ENCODE assay signal across 1 cellular context in genomic region chr14:67619446-67620216, GRCh38.
A peak's percentile ranks its signal among the peaks of the same experiment; 100 is the strongest.
TF ChIP-seq lines count a peak whose summit lies in the region.

ARG2 (plus strand) TSS chr14:67619920; CDS start chr14:67619978, 58 bp downstream.

TF ChIP-seq in HepG2, 621 proteins besides CTCF, POLR2A, EP300 and RAD21 (continued from another document and continues in another):
- TF ChIP-seq ZNF646 (CRISPR knock-in tag; IDR thresholded peaks at IDR 0.05) (no peak), LRRFIP1 (CRISPR knock-in tag; conservative IDR thresholded peaks at IDR 0.05) (no peak), TRIM22 (IDR thresholded peaks at IDR 0.05) (no peak), CREM (IDR thresholded peaks at IDR 0.05) (peak; percentile 89), CREM (CRISPR knock-in tag; IDR thresholded peaks at IDR 0.05) (peak; percentile 61; the same call in 1 of the 2 replicates), ATF4 (CRISPR knock-in tag; IDR thresholded peaks at IDR 0.05) (peak in 1 of 2 experiments; percentile 61; a peak in 1 of 4 replicates), ZNF597 (CRISPR knock-in tag; IDR thresholded peaks at IDR 0.05) (no peak), HNF4A (CRISPR knock-in tag; IDR thresholded peaks at IDR 0.05) (0 out of 2 replicates have a peak, but pooled peaks have one; percentile 25), PHF5A (CRISPR knock-in tag; IDR thresholded peaks at IDR 0.05; ENCODE audit: low read depth, unreplicated experiment) (no peak), POGZ (CRISPR knock-in tag; IDR thresholded peaks at IDR 0.05) (peak; percentile 92), ZNF20 (CRISPR knock-in tag; IDR thresholded peaks at IDR 0.05) (no peak), ZNF512 (CRISPR knock-in tag; IDR thresholded peaks at IDR 0.05) (no peak), PBX3 (CRISPR knock-in tag; IDR thresholded peaks at IDR 0.05; ENCODE audit: borderline replicate concordance) (no peak), PITX1 (CRISPR knock-in tag; IDR thresholded peaks at IDR 0.05) (peak; percentile 31; the same call in 1 of the 2 replicates), UBTF (CRISPR knock-in tag; IDR thresholded peaks at IDR 0.05) (peak; percentile 78), ZNF605 (CRISPR knock-in tag; IDR thresholded peaks at IDR 0.05) (peak; percentile 87), ZBTB7B (CRISPR knock-in tag; IDR thresholded peaks at IDR 0.05) (0 out of 2 replicates have a peak, but pooled peaks have one; percentile 32), KDM2A (CRISPR knock-in tag; IDR thresholded peaks at IDR 0.05; ENCODE audit: borderline replicate concordance, low read depth) (peak; percentile 84), ZBTB37 (CRISPR knock-in tag; IDR thresholded peaks at IDR 0.05) (no peak), ZBTB42 (CRISPR knock-in tag; IDR thresholded peaks at IDR 0.05) (no peak), TFE3 (CRISPR knock-in tag; IDR thresholded peaks at IDR 0.05) (no peak), TP53 (CRISPR knock-in tag; conservative IDR thresholded peaks at IDR 0.05) (no peak), FOXC1 (CRISPR knock-in tag; IDR thresholded peaks at IDR 0.05; ENCODE audit: borderline replicate concordance) (no peak), E2F5 (CRISPR knock-in tag; conservative IDR thresholded peaks at IDR 0.05) (no peak), HCFC1 (IDR thresholded peaks at IDR 0.05; ENCODE audit: low read depth, low read length) (no peak), ZNF501 (CRISPR knock-in tag; IDR thresholded peaks at IDR 0.05) (peak; percentile 78), TFDP1 (CRISPR knock-in tag; IDR thresholded peaks at IDR 0.05; ENCODE audit: borderline replicate concordance) (peak; percentile 33; the same call in 1 of the 2 replicates), MTA1 (CRISPR knock-in tag; IDR thresholded peaks at IDR 0.05; ENCODE audit: borderline replicate concordance) (peak; percentile 82; the same call in 1 of the 2 replicates), ZMAT5 (CRISPR knock-in tag; IDR thresholded peaks at IDR 0.05; ENCODE audit: borderline replicate concordance, low read depth) (no peak)
